Comparison of ENCODE assay signal across 7 cellular contexts in genomic region chr15:53684162-53684561, GRCh38.
DNase-seq lines count a peak whose midpoint lies in the region; ATAC-seq, FAIRE-seq and TF ChIP-seq lines count a peak whose summit lies in the region.
"Not testable (repeated sequence)": the region's sequence is repeated elsewhere in the genome, so short reads cannot be mapped to it uniquely, and the experiment has no call there.

No MANE protein-coding gene starts in this region.

- intact Hi-C loops in Calu3 (cut with micrococcal nuclease; ENCODE audit: unreplicated experiment) = not testable (repeated sequence)

- TF ChIP-seq EP300 in A549 (IDR thresholded peaks at IDR 0.05) = not testable (repeated sequence)

- DNase-seq in A549 (ENCODE audit: low read depth in 1 of 2, low spot score in 1 of 2); Calu3; H9; WTC11 (ENCODE audit: low spot score): not testable (repeated sequence)
- peak; percentile 39 for DNase-seq in NCI-H748 (lab: John Stamatoyannopoulos, UW; ENCODE audit: unreplicated experiment)

- H2AK5ac ChIP-seq in H9 (ENCODE audit: insufficient read length, low read length) = not testable (repeated sequence)

- POLR2A ChIA-PET in A549 (lab: Yijun Ruan, JAX); WTC11 (lab: Charles Lee): not testable (repeated sequence)

- not testable (repeated sequence) for H3K4ac ChIP-seq in H9 (ENCODE audit: low read depth, low read length)

- not testable (repeated sequence) for H3T11ph ChIP-seq in H9 (ENCODE audit: low read length)

- H3K18ac ChIP-seq in H9 (ENCODE audit: insufficient read length, low read depth, low read length) = not testable (repeated sequence)

- peak overlapping the region; percentile 72 for H3K4me3 Mint-ChIP-seq in Calu3 (ENCODE audit: low read depth, unreplicated experiment)
- peak overlapping the region in 1 of 2 experiments; percentile 44; a peak in 2 of 5 replicates for H3K4me3 Mint-ChIP-seq in H9
- peak overlapping the region; percentile 54 for H3K4me3 Mint-ChIP-seq in WTC11

- H4K20me1 ChIP-seq in H9 (ENCODE audit: control insufficient read depth, insufficient read depth, insufficient read length) = not testable (repeated sequence)

- H3K23ac ChIP-seq in H9 (ENCODE audit: insufficient read length, low read depth, low read length) = not testable (repeated sequence)

- H3K27ac Mint-ChIP-seq in Calu3 (ENCODE audit: unreplicated experiment) = peak overlapping the region; percentile 61
- peak overlapping the region in 2 of 3 experiments; percentile 93 to 94; a peak in 5 of 7 replicates for H3K27ac Mint-ChIP-seq in H9
- H3K27ac Mint-ChIP-seq in WTC11 = peak overlapping the region; percentile 93

- H3K9me3 Mint-ChIP-seq in Calu3 (ENCODE audit: low read depth, unreplicated experiment); H9; WTC11: not testable (repeated sequence)

- not testable (repeated sequence) for H4K91ac ChIP-seq in H9 (ENCODE audit: insufficient read length, low read depth, low read length)

- H3K4me1 ChIP-seq in A549 = peaks cover 21% of the 10 kb centered on the region; the same call in 2 of the 3 replicates
- H3K4me1 ChIP-seq in ES-I3 (ENCODE audit: insufficient read depth, low read length); H9 (ENCODE audit: insufficient read depth, low read length); HUES6 (ENCODE audit: control insufficient read depth, insufficient read depth, low read length): not testable (repeated sequence)

- not testable (repeated sequence) for H3K27me3 Mint-ChIP-seq in Calu3 (ENCODE audit: unreplicated experiment); H9 (ENCODE audit: low read depth); WTC11 (ENCODE audit: low read depth)

- ATAC-seq in A549, WTC11: not testable (repeated sequence)

- not testable (repeated sequence) for TF ChIP-seq RAD21 in A549 (conservative IDR thresholded peaks at IDR 0.05 in 1 of 2, IDR thresholded peaks at IDR 0.05 in 1 of 2)

- FAIRE-seq in A549 (lab: Jason Lieb, UNC) = not testable (repeated sequence)

- not testable (repeated sequence) for H2BK120ac ChIP-seq in H9 (ENCODE audit: low read depth, low read length, poor library complexity, severe bottlenecking)

- not testable (repeated sequence) for H3K4me1 Mint-ChIP-seq in Calu3 (ENCODE audit: low read depth, unreplicated experiment); H9; WTC11

- peak overlapping the region; percentile 83 to 84 for H3K27ac ChIP-seq in A549
- H3K27ac ChIP-seq in H9 (ENCODE audit: insufficient read length, low read depth, low read length); HUES6 (ENCODE audit: low read depth, low read length): not testable (repeated sequence)

- H3K9me3 ChIP-seq in A549; ES-I3 (ENCODE audit: control insufficient read depth, insufficient read depth, low read length); H9 (ENCODE audit: control insufficient read depth, low read depth, low read length); HUES6 (ENCODE audit: control insufficient read depth, insufficient read depth, low read depth, low read length): not testable (repeated sequence)

- H2BK15ac ChIP-seq in H9 (ENCODE audit: low read depth, low read length) = not testable (repeated sequence)

- CTCF ChIA-PET in A549 (lab: Yijun Ruan, JAX); Calu3 (lab: Charles Lee); WTC11 (lab: Charles Lee): not testable (repeated sequence)

- H2AFZ ChIP-seq in H9 (ENCODE audit: low read length) = not testable (repeated sequence)

- H4K5ac ChIP-seq in H9 (ENCODE audit: insufficient read length, low read depth, low read length) = not testable (repeated sequence)

- not testable (repeated sequence) for H3K36me3 Mint-ChIP-seq in Calu3 (ENCODE audit: insufficient read depth, unreplicated experiment); H9 (ENCODE audit: insufficient read depth in 1 of 3, low read depth in 3 of 3); WTC11

- H3K36me3 ChIP-seq in ES-I3 (ENCODE audit: insufficient read depth, low read length); HUES6 (ENCODE audit: control insufficient read depth, insufficient read depth, low read length): not testable (repeated sequence)

- not testable (repeated sequence) for H2BK5ac ChIP-seq in H9 (ENCODE audit: insufficient read length, low read length)

- H3K56ac ChIP-seq in H9 (ENCODE audit: insufficient read length, low read depth, low read length) = not testable (repeated sequence)

- H3K79me1 ChIP-seq in H9 (ENCODE audit: insufficient read depth, low read depth, low read length, poor library complexity, severe bottlenecking) = not testable (repeated sequence)

- H3K79me2 ChIP-seq in H9 (ENCODE audit: insufficient read depth, low read length) = not testable (repeated sequence)

- TF ChIP-seq POLR2A in A549 (IDR thresholded peaks at IDR 0.05; ENCODE audit: low read length) = not testable (repeated sequence)

- H3K27me3 ChIP-seq in H9 (ENCODE audit: insufficient read depth, low read length); HUES6 (ENCODE audit: control insufficient read depth, insufficient read depth, low read length): not testable (repeated sequence)

- H3K4me3 ChIP-seq in A549 = peak overlapping the region; percentile 49
- peak overlapping the region; percentile 33; the same call in 1 of the 2 replicates for H3K4me3 ChIP-seq in HUES6 (ENCODE audit: low read depth, low read length)

- H4K8ac ChIP-seq in H9 (replicated peaks; ENCODE audit: insufficient read length, low read depth, low read length) = not testable (repeated sequence)

- H3K9ac ChIP-seq in ES-I3 (ENCODE audit: low read depth, low read length) (peak overlapping the region; percentile 33; the same call in 1 of the 2 replicates), HUES6 (ENCODE audit: low read length) (peak overlapping the region; percentile 39)
- not testable (repeated sequence) for H3K9ac ChIP-seq in H9 (ENCODE audit: extremely low read depth, insufficient read length, low read length)

- not testable (repeated sequence) for H2BK20ac ChIP-seq in H9 (ENCODE audit: low read depth, low read length, poor library complexity, severe bottlenecking)

- not testable (repeated sequence) for H3K14ac ChIP-seq in H9 (ENCODE audit: insufficient read depth, low read length)

- not testable (repeated sequence) for H2BK12ac ChIP-seq in H9 (ENCODE audit: insufficient read length, low read depth, low read length)

- H3K23me2 ChIP-seq in H9 (ENCODE audit: insufficient read length, low read depth, low read length, poor library complexity, severe bottlenecking) = not testable (repeated sequence)

- BruUV-seq in Calu3 (replicated peaks; lab: Mats Ljungman, UMichigan) = not testable (repeated sequence)

- 43% methylated on average over 23 of the region's 23 CpGs for WGBS in A549 (ENCODE audit: missing lambda C conversion rate)
- no CpG with 5 or more reads among the region's 23 CpGs for WGBS in H9 (ENCODE audit: extremely low coverage, insufficient read length, low lambda C conversion rate)

- not testable (repeated sequence) for TF ChIP-seq CTCF in A549 (IDR thresholded peaks at IDR 0.05); Calu3 (IDR thresholded peaks at IDR 0.05; ENCODE audit: unreplicated experiment); H9 (conservative IDR thresholded peaks at IDR 0.05); WTC11 (IDR thresholded peaks at IDR 0.05)

- H3K4me2 ChIP-seq in A549 = peak overlapping the region; percentile 74
- H3K4me2 ChIP-seq in H9 (ENCODE audit: insufficient read depth, insufficient read length, low read length) = not testable (repeated sequence)
